In genomic region chr3:39779511-39780230, GRCh38 we compare ENCODE assay signal across 25 cellular contexts. TPM values are rescaled to one million over a fixed set of nuclear protein-coding genes. Genes with fewer than 3 reads are reported as not detected.
"Had no signal": no experiment of that assay in that cellular context is flagged by ENCODE, and none has a peak within 500 bp of the region (broad histone marks: within the 10 kb centered on the region; RNA-seq: fewer than 3 reads in every experiment).

No MANE protein-coding gene starts in this region.

- H3K27me3 Mint-ChIP-seq: activated CD8-positive, alpha-beta memory T cell treated with anti-CD3 and anti-CD28 coated beads, Interleukin-2, amount 10 ng/mL, durations not matched to agents 7 days and 5 days; activated naive CD4-positive, alpha-beta T cell treated with anti-CD3 and anti-CD28 coated beads, Interleukin-2, amount 10 ng/mL, durations not matched to agents 7 days and 5 days had no signal

- H3K27ac Mint-ChIP-seq: activated CD8-positive, alpha-beta memory T cell treated with anti-CD3 and anti-CD28 coated beads, Interleukin-2, amount 10 ng/mL, durations not matched to agents 7 days and 5 days; activated naive CD4-positive, alpha-beta T cell treated with anti-CD3 and anti-CD28 coated beads, Interleukin-2, amount 10 ng/mL, durations not matched to agents 7 days and 5 days; activated naive CD8-positive, alpha-beta T cell treated with anti-CD3 and anti-CD28 coated beads for 36 hours had no signal

- H3K4me1 Mint-ChIP-seq: activated CD8-positive, alpha-beta memory T cell treated with anti-CD3 and anti-CD28 coated beads, Interleukin-2, amount 10 ng/mL, durations not matched to agents 7 days and 5 days; activated naive CD4-positive, alpha-beta T cell treated with anti-CD3 and anti-CD28 coated beads, Interleukin-2, amount 10 ng/mL, durations not matched to agents 7 days and 5 days; activated naive CD8-positive, alpha-beta T cell treated with anti-CD3 and anti-CD28 coated beads for 36 hours had no signal

- H3K9me3 ChIP-seq: Peyer's patch, SJSA1 had no signal

- DNase-seq: activated CD4-positive, alpha-beta T cell treated with anti-CD3 and anti-CD28 coated beads for 4 hours; activated CD4-positive, alpha-beta T cell treated with anti-CD3 and anti-CD28 coated beads, Interleukin-2, amount 50 U/mL, for 48 hours; activated CD8-positive, alpha-beta memory T cell treated with anti-CD3 and anti-CD28 coated beads, Interleukin-2, amount 10 ng/mL, durations not matched to agents 7 days and 5 days; activated effector memory CD4-positive, alpha-beta T cell treated with anti-CD3 and anti-CD28 coated beads, Interleukin-2, amount 50 U/mL, for 16 hours; activated naive CD4-positive, alpha-beta T cell treated with anti-CD3 and anti-CD28 coated beads, Interleukin-2, amount 10 ng/mL, durations not matched to agents 7 days and 5 days; activated naive CD8-positive, alpha-beta T cell treated with anti-CD3 and anti-CD28 coated beads for 36 hours; activated T-cell treated with anti-CD3 and anti-CD28 coated beads, Interleukin-2, amount 50 U/mL, for 4 hours; caudate nucleus; Karpas-422; MM.1S; NCI-H1105; NCI-H1436; NCI-H1694 treated with DMSO at 0.1 percent for 48 hours; NCI-H2029 treated with DMSO at 0.1 percent for 48 hours; NCI-H345; NCI-H510A; NCI-H526 treated with DMSO at 0.1 percent for 48 hours; Peyer's patch; SHP77; SW 1271 had no signal

- H3K36me3 ChIP-seq: Peyer's patch, SJSA1 had no signal

- H3K4me3 Mint-ChIP-seq: activated CD8-positive, alpha-beta memory T cell treated with anti-CD3 and anti-CD28 coated beads, Interleukin-2, amount 10 ng/mL, durations not matched to agents 7 days and 5 days; activated naive CD4-positive, alpha-beta T cell treated with anti-CD3 and anti-CD28 coated beads, Interleukin-2, amount 10 ng/mL, durations not matched to agents 7 days and 5 days; activated naive CD8-positive, alpha-beta T cell treated with anti-CD3 and anti-CD28 coated beads for 36 hours; activated T-cell treated with anti-CD3 and anti-CD28 coated beads, Interleukin-2, amount 50 U/mL, for 4 hours had no signal

- ATAC-seq: activated CD4-positive, CD25-positive, alpha-beta regulatory T cell treated with anti-CD3 and anti-CD28 coated beads, Interleukin-2, amount 50 U/mL, for 24 hours; activated CD8-positive, alpha-beta memory T cell treated with anti-CD3 and anti-CD28 coated beads, Interleukin-2, amount 10 ng/mL, durations not matched to agents 7 days and 5 days; activated T-cell treated with anti-CD3 and anti-CD28 coated beads, Interleukin-2, amount 50 U/mL, for 4 hours; SK-N-SH treated with all-trans-retinoic acid at 6 μM for 48 hours had no signal

- H3K9me3 Mint-ChIP-seq: activated naive CD8-positive, alpha-beta T cell treated with anti-CD3 and anti-CD28 coated beads for 36 hours had no signal

- H3K27ac ChIP-seq: Peyer's patch, RWPE1, SJSA1 had no signal

- H3K4me3 ChIP-seq: Peyer's patch, SJSA1 had no signal

- H3K4me1 ChIP-seq: Peyer's patch, SJSA1 had no signal

- H3K27me3 ChIP-seq: Peyer's patch, SJSA1 had no signal

- H3K36me3 Mint-ChIP-seq: activated CD8-positive, alpha-beta memory T cell treated with anti-CD3 and anti-CD28 coated beads, Interleukin-2, amount 10 ng/mL, durations not matched to agents 7 days and 5 days; activated naive CD4-positive, alpha-beta T cell treated with anti-CD3 and anti-CD28 coated beads, Interleukin-2, amount 10 ng/mL, durations not matched to agents 7 days and 5 days; activated naive CD8-positive, alpha-beta T cell treated with anti-CD3 and anti-CD28 coated beads for 36 hours had no signal

RNA-seq across cellular contexts. Expression of gene MYRIP, which starts 29.7 kb away (rescaled TPM):
- total RNA-seq: activated CD8-positive, alpha-beta memory T cell treated with anti-CD3 and anti-CD28 coated beads, Interleukin-2, amount 10 ng/mL, durations not matched to agents 7 days and 5 days; activated naive CD8-positive, alpha-beta T cell treated with anti-CD3 and anti-CD28 coated beads for 36 hours; activated T-cell treated with anti-CD3 and anti-CD28 coated beads, Interleukin-2, amount 50 U/mL, for 4 hours; T-helper 1 cell treated with Interleukin-12 subunit alpha and Interleukin-12 subunit beta and Interleukin-4 antibody, amounts not matched to agents 30 ng/mL and 1 ng/mL, for 36 hours had no signal
